2 cellular contexts compared by ENCODE assay signal in genomic region chr17:40416671-40417070, GRCh38.
TF ChIP-seq lines count a peak whose summit lies in the region.

No MANE protein-coding gene starts in this region.

TF ChIP-seq in SK-N-SH, 30 proteins besides CTCF, POLR2A, EP300 and RAD21 (continued from another document):
- TF ChIP-seq ZBTB33 (IDR thresholded peaks at IDR 0.05; ENCODE audit: borderline replicate concordance, low read depth) = no peak
- no peak for TF ChIP-seq NRF1 (IDR thresholded peaks at IDR 0.05; ENCODE audit: low read depth, low read length)
- TF ChIP-seq NFIC (IDR thresholded peaks at IDR 0.05; ENCODE audit: borderline replicate concordance) = no peak
- no peak for TF ChIP-seq GABPA (IDR thresholded peaks at IDR 0.05; ENCODE audit: low read depth)
- TF ChIP-seq RFX5 (IDR thresholded peaks at IDR 0.05; ENCODE audit: low read length) = no peak
- no peak for TF ChIP-seq MAX (IDR thresholded peaks at IDR 0.05; ENCODE audit: low read depth)
- TF ChIP-seq RCOR1 (IDR thresholded peaks at IDR 0.05; ENCODE audit: low read length) = no peak
- TF ChIP-seq FOSL2 (IDR thresholded peaks at IDR 0.05; ENCODE audit: borderline replicate concordance, low read depth) = no peak
- TF ChIP-seq IRF3 (IDR thresholded peaks at IDR 0.05; ENCODE audit: low read depth, low read length) = no peak
- no peak for TF ChIP-seq PBX3 (IDR thresholded peaks at IDR 0.05)
- TF ChIP-seq SMC3 (IDR thresholded peaks at IDR 0.05; ENCODE audit: low read depth, low read length) = no peak
- TF ChIP-seq TAF1 (IDR thresholded peaks at IDR 0.05; ENCODE audit: borderline replicate concordance, low read depth, low read length) = no peak
- no peak for TF ChIP-seq JUND (IDR thresholded peaks at IDR 0.05)
- no peak for TF ChIP-seq REST (IDR thresholded peaks at IDR 0.05; ENCODE audit: low read depth, low read length)
TF ChIP-seq in SK-N-SH: peak in this region for 0.

TF ChIP-seq in SK-N-SH treated with all-trans-retinoic acid at 6 μM for 48 hours, 23 proteins besides CTCF, POLR2A, EP300 and RAD21:
- no peak for TF ChIP-seq TSHZ2 (CRISPR knock-in tag; IDR thresholded peaks at IDR 0.05)
- no peak for TF ChIP-seq PATZ1 (CRISPR knock-in tag; IDR thresholded peaks at IDR 0.05; ENCODE audit: borderline replicate concordance)
- TF ChIP-seq ZNF8 (CRISPR knock-in tag; IDR thresholded peaks at IDR 0.05) = no peak
- no peak for TF ChIP-seq CREB5 (CRISPR knock-in tag; IDR thresholded peaks at IDR 0.05; ENCODE audit: low read depth)
- no peak for TF ChIP-seq SNAI2 (CRISPR knock-in tag; IDR thresholded peaks at IDR 0.05)
- no peak for TF ChIP-seq CSRNP3 (CRISPR knock-in tag; IDR thresholded peaks at IDR 0.05)
- TF ChIP-seq POU6F1 (CRISPR knock-in tag; IDR thresholded peaks at IDR 0.05; ENCODE audit: borderline replicate concordance, low read depth) = no peak
- TF ChIP-seq GLIS3 (CRISPR knock-in tag; IDR thresholded peaks at IDR 0.05) = no peak
- no peak for TF ChIP-seq RARB (CRISPR knock-in tag; IDR thresholded peaks at IDR 0.05)
- no peak for TF ChIP-seq TOX (CRISPR knock-in tag; IDR thresholded peaks at IDR 0.05; ENCODE audit: borderline replicate concordance)
- TF ChIP-seq BACH2 (CRISPR knock-in tag; IDR thresholded peaks at IDR 0.05; ENCODE audit: borderline replicate concordance) = no peak
- no peak for TF ChIP-seq CSDC2 (CRISPR knock-in tag; IDR thresholded peaks at IDR 0.05)
